Comparison of ENCODE assay signal across 9 cellular contexts in the genomic region with DNA sequence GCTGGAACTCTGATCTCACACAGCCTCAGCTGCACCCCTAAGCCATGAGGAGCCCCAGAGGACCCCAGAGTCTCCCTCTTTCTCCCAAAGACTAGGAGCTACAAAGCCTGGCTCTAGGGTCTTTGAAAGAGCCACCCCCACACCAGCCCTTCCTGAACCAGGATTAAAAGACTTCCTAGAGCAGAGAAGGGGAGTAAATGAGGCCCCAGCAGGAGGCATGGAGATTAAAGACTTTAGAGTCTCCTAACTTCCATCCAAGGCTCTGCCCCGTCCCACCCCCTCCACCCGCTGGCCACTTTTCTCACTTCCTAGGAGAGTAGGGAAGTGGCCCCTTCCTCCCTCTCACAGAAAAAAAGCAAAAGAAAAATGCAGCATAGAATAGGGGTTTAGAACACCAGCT. TPM values are rescaled to one million over a fixed set of nuclear protein-coding genes. Genes with fewer than 3 reads are reported as not detected.
DNase-seq lines count a peak whose midpoint lies in the region; ATAC-seq and TF ChIP-seq lines count a peak whose summit lies in the region.
"Had no signal": no experiment of that assay in that cellular context is flagged by ENCODE, and none has a peak within 500 bp of the region (broad histone marks: within the 10 kb centered on the region; RNA-seq: fewer than 3 reads in every experiment).

No MANE protein-coding gene starts in this region.

- H3F3A ChIP-seq in PC-3 (ENCODE audit: low read length, unreplicated experiment), result no peaks in the 10 kb centered on the region

- no TSS peak for BruUV-seq in PC-3 (replicated peaks; lab: Mats Ljungman, UMichigan)

- H3K4me1 ChIP-seq in PC-3 (ENCODE audit: insufficient read depth, low read length) (peaks cover 60% of the 10 kb centered on the region), esophagus (ENCODE audit: control insufficient read depth in 2 of 2, insufficient read depth in 2 of 2, low read length in 1 of 2) (peaks cover 0 to 10% of the 10 kb centered on the region in 2 donors), prostate gland (replicated peaks) (no peaks in the 10 kb centered on the region)

- no peak for TF ChIP-seq POLR2A in prostate gland (IDR thresholded peaks at IDR 0.05)

- peaks cover 35% of the 10 kb centered on the region for H3K79me2 ChIP-seq in PC-3 (ENCODE audit: low read length)

- H3K27ac ChIP-seq in PC-3 (ENCODE audit: low read length) (no peak overlapping the region), esophagus (ENCODE audit: low read depth in 2 of 2, low read length in 1 of 2) (peak overlapping the region in 1 of 2 donors; percentile 32), prostate gland (peak overlapping the region; percentile 12 to 19)

- CTCF ChIA-PET in PC-3 (lab: Charles Lee), result no interaction called here

- H3K36me3 ChIP-seq in PC-3 (ENCODE audit: low read depth, low read length) (no peaks in the 10 kb centered on the region), esophagus (ENCODE audit: control insufficient read depth in 2 of 2, insufficient read depth in 2 of 2, low read length in 1 of 2) (no peaks in the 10 kb centered on the region), prostate gland (no peaks in the 10 kb centered on the region)

- DNase-seq in PC-3 (no peak), prostate gland (ENCODE audit: low spot score) (no peak), DMS153 treated with DMSO at 0.1 percent for 48 hours (lab: John Stamatoyannopoulos, UW; ENCODE audit: unreplicated experiment) (no peak)
- DNase-seq in activated naive CD4-positive, alpha-beta T cell treated with anti-CD3 and anti-CD28 coated beads, Interleukin-2, amount 50 U/mL, for 16 hours, result no peak
- DNase-seq: NCI-H1436 treated with DMSO at 0.1 percent for 48 hours had no signal

- no peak for TF ChIP-seq CTCF in PC-3 (conservative IDR thresholded peaks at IDR 0.05; ENCODE audit: low read depth, low read length)
- no peak for TF ChIP-seq CTCF in prostate gland (IDR thresholded peaks at IDR 0.05)

- H2AFZ ChIP-seq in PC-3 (ENCODE audit: low read length), result no peak overlapping the region

- H3K4me3 ChIP-seq in GM08714 (ENCODE audit: low read length) (peak overlapping the region; percentile 81), PC-3 (ENCODE audit: low read length) (peak overlapping the region; percentile 71; the same call in 1 of the 2 replicates), esophagus (ENCODE audit: low read depth in 1 of 2, low read length in 2 of 2) (peak overlapping the region; percentile 29 to 45), prostate gland (peak overlapping the region; percentile 51 to 57)

- intact Hi-C loops in PC-3 (cut with micrococcal nuclease), result loop anchor here (10.0 kb wide), 1 partner anchor 111 kb away; no protein-coding TSS in a partner anchor
- intact Hi-C loops in prostate gland (cut with DNase I), result loop anchor here (5.0 kb wide), 1 partner anchor 169 kb away; no protein-coding TSS in a partner anchor

- H3K9me3 ChIP-seq in PC-3 (ENCODE audit: low read length), result no peaks in the 10 kb centered on the region
- H3K9me3 ChIP-seq in esophagus (ENCODE audit: control insufficient read depth in 2 of 2, insufficient read depth in 1 of 2, low read depth in 1 of 2, low read length in 1 of 2), result no peaks in the 10 kb centered on the region
- H3K9me3 ChIP-seq in prostate gland, result no peaks in the 10 kb centered on the region

- POLR2A ChIA-PET in PC-3 (lab: Charles Lee; ENCODE audit: unreplicated experiment), result no interaction called here

- no peaks in the 10 kb centered on the region for H4K20me1 ChIP-seq in PC-3 (ENCODE audit: low read length)

- H3K4me2 ChIP-seq in PC-3 (ENCODE audit: low read length), result peak overlapping the region; percentile 84

- H3K27me3 ChIP-seq in PC-3 (ENCODE audit: low read length) (no peaks in the 10 kb centered on the region), esophagus (ENCODE audit: control insufficient read depth in 1 of 2, insufficient read depth in 2 of 2, low read length in 2 of 2) (no peaks in the 10 kb centered on the region), prostate gland (replicated peaks; ENCODE audit: insufficient read depth) (no peaks in the 10 kb centered on the region)

- WGBS in esophagus, 2 donors, result 54 to 58% methylated on average over 2 of the region's 2 CpGs
- WGBS in prostate gland, result 67% methylated on average over 2 of the region's 2 CpGs

- H3K9ac ChIP-seq in PC-3 (ENCODE audit: low read length), result no peak overlapping the region

- H3K9me2 ChIP-seq in PC-3 (replicated peaks; ENCODE audit: low read length), result no peaks in the 10 kb centered on the region

- no peak for ATAC-seq in PC-3
- no peak for ATAC-seq in GM21528 (IDR thresholded peaks at IDR 0.05; ENCODE audit: low FRiP score, unreplicated experiment)
- no peak for ATAC-seq in GM21515 (IDR thresholded peaks at IDR 0.05; ENCODE audit: unreplicated experiment)

RNA-seq across cellular contexts. Expression of gene PREX1, which starts 1.7 kb away (rescaled TPM):
- total RNA-seq in PC-3 (2014; rRNA removed) (18.9 and 22.1 TPM in 2 replicates), prostate gland (10 to 100 TPM in 1 of 2 donors, 1 to 10 TPM in 1; 7.4 to 37.9 TPM)
- polyA plus RNA-seq in esophagus, result 1 to 10 TPM; 2.5 to 3.0 TPM
